ENCODE assay signal across 9 cellular contexts in genomic region chr1:198167436-198167934, GRCh38. TPM values are rescaled to one million over a fixed set of nuclear protein-coding genes. Genes with fewer than 3 reads are reported as not detected.
DNase-seq lines count a peak whose midpoint lies in the region; ATAC-seq and TF ChIP-seq lines count a peak whose summit lies in the region.
"Had no signal": no experiment of that assay in that cellular context is flagged by ENCODE, and none has a peak within 500 bp of the region (broad histone marks: within the 10 kb centered on the region; RNA-seq: fewer than 3 reads in every experiment).

No MANE protein-coding gene starts in this region.

- no peak overlapping the region for H3K4me3 ChIP-seq in BE2C (ENCODE audit: low read depth, low read length)
- H3K4me3 ChIP-seq: BLaER1 had no signal

- TF ChIP-seq CTCF in foreskin keratinocyte (conservative IDR thresholded peaks at IDR 0.05) (no peak), BE2C (IDR thresholded peaks at IDR 0.05; ENCODE audit: low read depth, low read length) (no peak)

- H3K4me3 Mint-ChIP-seq in activated T-cell treated with anti-CD3 and anti-CD28 coated beads, Interleukin-2, amount 50 U/mL, for 24 hours: peak overlapping the region; percentile 53

- H3K36me3 Mint-ChIP-seq in activated T-cell treated with anti-CD3 and anti-CD28 coated beads, Interleukin-2, amount 50 U/mL, for 24 hours (ENCODE audit: low read depth): peaks cover 7% of the 10 kb centered on the region

- H3K27ac Mint-ChIP-seq in activated T-cell treated with anti-CD3 and anti-CD28 coated beads, Interleukin-2, amount 50 U/mL, for 24 hours: peak overlapping the region; percentile 97

- no peaks in the 10 kb centered on the region for H3K27me3 Mint-ChIP-seq in activated T-cell treated with anti-CD3 and anti-CD28 coated beads, Interleukin-2, amount 50 U/mL, for 24 hours

- DNase-seq in activated T-cell treated with anti-CD3 and anti-CD28 coated beads, Interleukin-2, amount 50 U/mL, for 24 hours: no peak
- DNase-seq in activated T-cell treated with anti-CD3 and anti-CD28 coated beads for 4 hours (no peak), SK-N-DZ (ENCODE audit: low spot score) (peak; percentile 40), foreskin keratinocyte (peak; percentile 50 to 75), dedifferentiated amniotic fluid mesenchymal stem cell (ENCODE audit: extremely low spot score) (no peak), DMS53 (lab: John Stamatoyannopoulos, UW) (no peak), BE2C (no peak)

- no peaks in the 10 kb centered on the region for H3K9me3 ChIP-seq in BE2C
- H3K9me3 ChIP-seq: BLaER1 had no signal

- no peaks in the 10 kb centered on the region for H3K36me3 ChIP-seq in BE2C
- H3K36me3 ChIP-seq: BLaER1 had no signal

- H3K27me3 ChIP-seq in foreskin keratinocyte (no peaks in the 10 kb centered on the region), BE2C (no peaks in the 10 kb centered on the region)
- H3K27me3 ChIP-seq: BLaER1 had no signal

- H3K4me1 ChIP-seq in foreskin keratinocyte: peaks cover 40% of the 10 kb centered on the region
- peaks cover 19% of the 10 kb centered on the region for H3K4me1 ChIP-seq in BE2C

- peak overlapping the region; percentile 25 for H3K27ac ChIP-seq in foreskin keratinocyte
- H3K27ac ChIP-seq: BLaER1 had no signal

- ATAC-seq in HG02885 (IDR thresholded peaks at IDR 0.05; ENCODE audit: poor library complexity, unreplicated experiment) (peak; percentile 55), foreskin keratinocyte (peak; percentile 50)

- H3K4me1 Mint-ChIP-seq in activated T-cell treated with anti-CD3 and anti-CD28 coated beads, Interleukin-2, amount 50 U/mL, for 24 hours (ENCODE audit: low read depth): peaks cover 89% of the 10 kb centered on the region

- no peaks in the 10 kb centered on the region for H3K9me3 Mint-ChIP-seq in activated T-cell treated with anti-CD3 and anti-CD28 coated beads, Interleukin-2, amount 50 U/mL, for 24 hours

RNA-seq across cellular contexts. Expression of gene NEK7, which starts 10.7 kb away (rescaled TPM):
- polyA plus RNA-seq in SK-N-DZ (2014; cell fraction: cytosol; rRNA removed): 39.8 and 45.4 TPM in 2 replicates
- polyA plus RNA-seq in SK-N-DZ (2014; cell fraction: nucleus; rRNA removed): 32.5 and 37.3 TPM in 2 replicates
- 30.0 and 33.2 TPM in 2 replicates for total RNA-seq in foreskin keratinocyte
- polyA plus RNA-seq in foreskin keratinocyte: 6.9 and 9.2 TPM in 2 replicates
- 6.1 TPM for polyA plus RNA-seq in BE2C (2012; ENCODE audit: insufficient read depth, insufficient read length, low read depth)

Comparison
In these comparisons a context has a peak if more than half of its experiments do, and no peak if none do; other contexts are left out.
1. DNase-seq: peak in SK-N-DZ (single experiment) and foreskin keratinocyte (2 of 2); none in activated T-cell treated with anti-CD3 and anti-CD28 coated beads, Interleukin-2, amount 50 U/mL, for 24 hours (single experiment), activated T-cell treated with anti-CD3 and anti-CD28 coated beads for 4 hours (single experiment), dedifferentiated amniotic fluid mesenchymal stem cell (single experiment), DMS53 (single experiment) and BE2C (single experiment).